Comparison of ENCODE assay signal across 18 cellular contexts in the genomic region with DNA sequence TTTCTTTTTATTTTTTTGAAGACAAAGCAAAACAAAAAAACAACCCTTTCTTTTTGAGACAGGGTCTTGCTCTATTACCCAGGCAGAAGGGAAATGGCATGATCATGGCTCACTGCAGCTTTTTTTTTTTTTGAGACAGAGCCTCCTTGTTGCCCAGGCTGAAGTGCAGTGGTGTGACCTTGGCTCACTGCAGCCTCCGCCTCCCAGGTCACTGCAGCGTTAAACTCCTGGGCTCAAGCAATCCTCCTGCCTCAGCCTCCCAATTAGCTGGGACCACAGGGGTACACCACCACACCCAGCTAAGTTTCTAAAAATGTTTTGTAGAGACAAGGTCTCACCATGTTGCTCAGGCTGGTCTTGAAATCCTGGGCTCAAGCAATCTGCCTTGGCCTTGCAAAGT.
A peak's percentile ranks its signal among the peaks of the same experiment; 100 is the strongest.
DNase-seq lines count a peak whose midpoint lies in the region; ATAC-seq, FAIRE-seq and TF ChIP-seq lines count a peak whose summit lies in the region.
"Had no signal": no experiment of that assay in that cellular context is flagged by ENCODE, and none has a peak within 500 bp of the region (broad histone marks: within the 10 kb centered on the region; RNA-seq: fewer than 3 reads in every experiment).

No MANE protein-coding gene starts in this region.

- no peaks in the 10 kb centered on the region for H3K36me3 Mint-ChIP-seq in activated naive CD8-positive, alpha-beta T cell treated with anti-CD3 and anti-CD28 coated beads, Interleukin-2, amount 50 U/mL, for 24 hours (ENCODE audit: low read depth)
- no peaks in the 10 kb centered on the region for H3K36me3 Mint-ChIP-seq in activated naive CD8-positive, alpha-beta T cell treated with anti-CD3 and anti-CD28 coated beads for 36 hours
- H3K36me3 Mint-ChIP-seq: CD4-positive, CD25-positive, alpha-beta regulatory T cell; CD8-positive, alpha-beta memory T cell had no signal

- intact Hi-C loops in colonic mucosa (cut with DNase I): no loop called here
- intact Hi-C loops in thyroid gland (cut with DNase I): no loop called here
- intact Hi-C loops in pancreas (cut with DNase I): no loop called here

- H3K27me3 ChIP-seq in BLaER1 treated with 17β-estradiol and CSF1 and Interleukin-3, amounts not matched to agents 10 nM and 100 nM: no peaks in the 10 kb centered on the region
- H3K27me3 ChIP-seq in colonic mucosa (no peaks in the 10 kb centered on the region), thyroid gland (no peaks in the 10 kb centered on the region), pancreas (no peaks in the 10 kb centered on the region)

- no peak overlapping the region for H3K4me3 Mint-ChIP-seq in activated naive CD8-positive, alpha-beta T cell treated with anti-CD3 and anti-CD28 coated beads, Interleukin-2, amount 50 U/mL, for 24 hours
- no peak overlapping the region for H3K4me3 Mint-ChIP-seq in activated naive CD8-positive, alpha-beta T cell treated with anti-CD3 and anti-CD28 coated beads for 36 hours
- H3K4me3 Mint-ChIP-seq: CD4-positive, CD25-positive, alpha-beta regulatory T cell had no signal

- no peak for ATAC-seq in activated naive CD8-positive, alpha-beta T cell treated with anti-CD3 and anti-CD28 coated beads, Interleukin-2, amount 50 U/mL, for 24 hours
- ATAC-seq in pancreas: no peak

- no peaks in the 10 kb centered on the region for H4K20me1 ChIP-seq in BLaER1 treated with 17β-estradiol and CSF1 and Interleukin-3, amounts not matched to agents 10 nM and 100 nM

- H3K27ac ChIP-seq in BLaER1 treated with 17β-estradiol and CSF1 and Interleukin-3, amounts not matched to agents 10 nM and 100 nM: peak overlapping the region in 3 of 11 experiments; percentile 13 to 85 (median 83); a peak in 3 of 22 replicates
- H3K27ac ChIP-seq in colonic mucosa (peak overlapping the region; percentile 66), thyroid gland (no peak overlapping the region), pancreas (no peak overlapping the region)
- H3K27ac ChIP-seq: 22Rv1, GM23248 had no signal

- peak overlapping the region; percentile 60 for H3K27ac Mint-ChIP-seq in activated naive CD8-positive, alpha-beta T cell treated with anti-CD3 and anti-CD28 coated beads, Interleukin-2, amount 50 U/mL, for 24 hours
- H3K27ac Mint-ChIP-seq in activated naive CD8-positive, alpha-beta T cell treated with anti-CD3 and anti-CD28 coated beads for 36 hours: no peak overlapping the region

- no peaks in the 10 kb centered on the region for H3K36me3 ChIP-seq in BLaER1 treated with 17β-estradiol and CSF1 and Interleukin-3, amounts not matched to agents 10 nM and 100 nM
- no peaks in the 10 kb centered on the region for H3K36me3 ChIP-seq in colonic mucosa
- H3K36me3 ChIP-seq in thyroid gland: no peaks in the 10 kb centered on the region
- H3K36me3 ChIP-seq in pancreas: no peaks in the 10 kb centered on the region
- H3K36me3 ChIP-seq: HAP-1 had no signal

- H3K4me2 ChIP-seq in BLaER1 treated with 17β-estradiol and CSF1 and Interleukin-3, amounts not matched to agents 10 nM and 100 nM: peak overlapping the region in 6 of 11 experiments; percentile 9 to 78 (median 22); a peak in 4 of 22 replicates

- TF ChIP-seq POLR2A in thyroid gland (IDR thresholded peaks at IDR 0.05): no peak

- TF ChIP-seq CTCF in colonic mucosa (IDR thresholded peaks at IDR 0.05) (no peak), thyroid gland (IDR thresholded peaks at IDR 0.05) (no peak), pancreas (IDR thresholded peaks at IDR 0.05) (no peak)

- WGBS in thyroid gland, 2 donors: 96 to 100% methylated on average over 2 of the region's 2 CpGs
- 93 to 94% methylated on average over 2 of the region's 2 CpGs for WGBS in pancreas, 2 donors

- H3K4me3 ChIP-seq in BLaER1 treated with 17β-estradiol and CSF1 and Interleukin-3, amounts not matched to agents 10 nM and 100 nM: no peak overlapping the region
- no peak overlapping the region for H3K4me3 ChIP-seq in colonic mucosa
- H3K4me3 ChIP-seq in thyroid gland (replicated peaks in 1 of 3): no peak overlapping the region
- no peak overlapping the region for H3K4me3 ChIP-seq in pancreas
- H3K4me3 ChIP-seq: A549, GM23248, HAP-1 had no signal

- no peaks in the 10 kb centered on the region for H3K9me3 ChIP-seq in BLaER1 treated with 17β-estradiol and CSF1 and Interleukin-3, amounts not matched to agents 10 nM and 100 nM (replicated peaks in 1 of 11)
- H3K9me3 ChIP-seq in colonic mucosa (no peaks in the 10 kb centered on the region), thyroid gland (no peaks in the 10 kb centered on the region), pancreas (no peaks in the 10 kb centered on the region)
- H3K9me3 ChIP-seq: A549, HAP-1 had no signal

- DNase-seq in activated naive CD8-positive, alpha-beta T cell treated with anti-CD3 and anti-CD28 coated beads, Interleukin-2, amount 50 U/mL, for 24 hours: no peak
- DNase-seq in activated naive CD8-positive, alpha-beta T cell treated with anti-CD3 and anti-CD28 coated beads for 36 hours: no peak
- DNase-seq in colonic mucosa: no peak
- no peak for DNase-seq in thyroid gland
- no peak for DNase-seq in pancreas
- DNase-seq in NCI-H774 (lab: John Stamatoyannopoulos, UW): no peak
- DNase-seq: AML-193, C1 segment of cervical spinal cord, COR-L47, DMS 273 treated with DMSO at 0.1 percent for 48 hours, EL, GM23248 had no signal

- H3K27me3 Mint-ChIP-seq in activated naive CD8-positive, alpha-beta T cell treated with anti-CD3 and anti-CD28 coated beads, Interleukin-2, amount 50 U/mL, for 24 hours: no peaks in the 10 kb centered on the region
- no peaks in the 10 kb centered on the region for H3K27me3 Mint-ChIP-seq in activated naive CD8-positive, alpha-beta T cell treated with anti-CD3 and anti-CD28 coated beads for 36 hours

- H3K9me3 Mint-ChIP-seq in activated naive CD8-positive, alpha-beta T cell treated with anti-CD3 and anti-CD28 coated beads, Interleukin-2, amount 50 U/mL, for 24 hours: no peaks in the 10 kb centered on the region
- no peaks in the 10 kb centered on the region for H3K9me3 Mint-ChIP-seq in activated naive CD8-positive, alpha-beta T cell treated with anti-CD3 and anti-CD28 coated beads for 36 hours
- H3K9me3 Mint-ChIP-seq: CD8-positive, alpha-beta memory T cell had no signal

- FAIRE-seq in pancreas (lab: Jason Lieb, UNC): no peak
- FAIRE-seq: A549 had no signal

- peaks cover 69% of the 10 kb centered on the region for H3K4me1 Mint-ChIP-seq in activated naive CD8-positive, alpha-beta T cell treated with anti-CD3 and anti-CD28 coated beads, Interleukin-2, amount 50 U/mL, for 24 hours
- peaks cover 44% of the 10 kb centered on the region for H3K4me1 Mint-ChIP-seq in activated naive CD8-positive, alpha-beta T cell treated with anti-CD3 and anti-CD28 coated beads for 36 hours

- H3K4me1 ChIP-seq in BLaER1 treated with 17β-estradiol and CSF1 and Interleukin-3, amounts not matched to agents 10 nM and 100 nM: peaks cover 17 to 32% (median 26%) of the 10 kb centered on the region in 10 experiments
- H3K4me1 ChIP-seq in colonic mucosa (no peaks in the 10 kb centered on the region), thyroid gland (peaks cover 0 to 3% of the 10 kb centered on the region in 2 donors), pancreas (no peaks in the 10 kb centered on the region)
- H3K4me1 ChIP-seq: HAP-1 had no signal

- no peak overlapping the region for H3K9ac ChIP-seq in BLaER1 treated with 17β-estradiol and CSF1 and Interleukin-3, amounts not matched to agents 10 nM and 100 nM
- no peak overlapping the region for H3K9ac ChIP-seq in colonic mucosa (ENCODE audit: low read depth in 2 of 2, low read length in 2 of 2)
- H3K9ac ChIP-seq: GM23248 had no signal
